In the genomic region with DNA sequence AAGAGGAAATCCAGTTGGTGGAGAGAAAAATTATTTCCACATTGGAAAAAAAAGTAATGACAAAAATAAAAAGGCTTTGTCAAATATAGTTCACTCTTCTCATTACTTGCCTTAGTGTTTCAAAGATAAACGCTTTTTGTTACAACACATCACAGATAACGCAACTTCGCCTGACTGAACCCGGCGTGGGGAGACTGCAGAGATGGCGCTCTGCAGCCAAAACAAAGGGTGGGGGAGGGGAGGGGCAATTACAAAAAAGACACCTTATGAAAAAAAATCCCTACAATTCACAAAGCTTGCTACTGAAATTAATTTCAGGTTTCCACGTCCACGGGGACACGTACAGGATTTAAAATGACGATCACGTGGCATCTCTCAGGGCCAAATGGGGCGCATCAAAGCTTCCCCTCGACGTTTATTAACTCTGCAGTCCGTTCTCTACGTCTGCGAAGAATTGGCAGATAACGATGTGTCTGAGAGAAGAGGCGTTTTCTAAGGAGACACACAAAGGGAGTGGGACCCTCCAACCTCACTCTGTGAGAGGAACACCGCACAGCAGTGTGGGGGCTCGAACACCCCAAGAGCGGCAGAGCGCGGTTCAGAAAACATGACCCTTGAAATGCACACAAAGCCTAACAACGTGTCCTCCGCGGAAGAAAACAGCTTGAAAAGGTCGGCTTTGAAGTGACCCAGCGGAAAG, we compare ENCODE assay signal across 8 cellular contexts. TPM values are rescaled to one million over a fixed set of nuclear protein-coding genes. Genes with fewer than 3 reads are reported as not detected.
DNase-seq lines count a peak whose midpoint lies in the region; ATAC-seq, FAIRE-seq and TF ChIP-seq lines count a peak whose summit lies in the region.

No MANE protein-coding gene starts in this region.

- H3K4me1 ChIP-seq in keratinocyte (ENCODE audit: control insufficient read depth, extremely low read depth, insufficient read depth, low read length) = peaks cover 21% of the 10 kb centered on the region

- H3K27me3 ChIP-seq in keratinocyte (ENCODE audit: control insufficient read depth, extremely low read depth, insufficient read depth, low read length) = no peaks in the 10 kb centered on the region

- FAIRE-seq in keratinocyte (lab: Jason Lieb, UNC) = no peak

- H3K36me3 ChIP-seq in keratinocyte (ENCODE audit: control insufficient read depth in 2 of 2, extremely low read depth in 1 of 2, insufficient read depth in 2 of 2, low read length in 2 of 2) = no peaks in the 10 kb centered on the region

- H4K20me1 ChIP-seq in keratinocyte (ENCODE audit: control insufficient read depth, extremely low read depth, insufficient read depth, low read length) = peaks cover under 1% of the 10 kb centered on the region

- H3K9ac ChIP-seq in keratinocyte (ENCODE audit: control insufficient read depth, extremely low read depth, insufficient read depth, low read length) = no peak overlapping the region

- no peak overlapping the region for H3K27ac ChIP-seq in keratinocyte (ENCODE audit: control insufficient read depth, insufficient read depth, low read length)
- H3K27ac ChIP-seq in substantia nigra (ENCODE audit: low read depth, low read length, poor library complexity, severe bottlenecking) = peak overlapping the region; percentile 76
- no peak overlapping the region for H3K27ac ChIP-seq in RWPE1

- peak overlapping the region; percentile 86 for H3K4me3 Mint-ChIP-seq in T-helper 2 cell treated with Interferon-gamma antibody and Interleukin-4, amounts not matched to agents 5 μg/mL and 100 μg/mL, for 36 hours
- H3K4me3 Mint-ChIP-seq in activated naive CD8-positive, alpha-beta T cell treated with anti-CD3 and anti-CD28 coated beads, Interleukin-2, amount 10 ng/mL, durations not matched to agents 7 days and 5 days = peak overlapping the region; percentile 86

- H2AFZ ChIP-seq in keratinocyte (ENCODE audit: control insufficient read depth, low read length) = peak overlapping the region; percentile 79

- H3K4me1 Mint-ChIP-seq in T-helper 2 cell treated with Interferon-gamma antibody and Interleukin-4, amounts not matched to agents 5 μg/mL and 100 μg/mL, for 36 hours (ENCODE audit: low read depth) = peaks cover 20% of the 10 kb centered on the region
- H3K4me1 Mint-ChIP-seq in activated naive CD8-positive, alpha-beta T cell treated with anti-CD3 and anti-CD28 coated beads, Interleukin-2, amount 10 ng/mL, durations not matched to agents 7 days and 5 days = peaks cover 17% of the 10 kb centered on the region

- H3K4me2 ChIP-seq in keratinocyte (ENCODE audit: control insufficient read depth, extremely low read depth, insufficient read depth, low read depth, low read length) = peak overlapping the region; percentile 89

- H3K36me3 Mint-ChIP-seq in T-helper 2 cell treated with Interferon-gamma antibody and Interleukin-4, amounts not matched to agents 5 μg/mL and 100 μg/mL, for 36 hours (ENCODE audit: low read depth) = no peaks in the 10 kb centered on the region
- H3K36me3 Mint-ChIP-seq in activated naive CD8-positive, alpha-beta T cell treated with anti-CD3 and anti-CD28 coated beads, Interleukin-2, amount 10 ng/mL, durations not matched to agents 7 days and 5 days = peaks cover 2% of the 10 kb centered on the region

- H3K79me2 ChIP-seq in keratinocyte (ENCODE audit: control insufficient read depth, insufficient read depth, low read length) = peaks cover 28% of the 10 kb centered on the region

- H3K9me3 Mint-ChIP-seq in T-helper 2 cell treated with Interferon-gamma antibody and Interleukin-4, amounts not matched to agents 5 μg/mL and 100 μg/mL, for 36 hours = no peaks in the 10 kb centered on the region
- no peaks in the 10 kb centered on the region for H3K9me3 Mint-ChIP-seq in activated naive CD8-positive, alpha-beta T cell treated with anti-CD3 and anti-CD28 coated beads, Interleukin-2, amount 10 ng/mL, durations not matched to agents 7 days and 5 days

- H3K9me1 ChIP-seq in keratinocyte (ENCODE audit: control insufficient read depth, extremely low read depth, insufficient read depth, low read length) = no peaks in the 10 kb centered on the region

- peak overlapping the region; percentile 67 for H3K27ac Mint-ChIP-seq in T-helper 2 cell treated with Interferon-gamma antibody and Interleukin-4, amounts not matched to agents 5 μg/mL and 100 μg/mL, for 36 hours
- peak overlapping the region; percentile 45 for H3K27ac Mint-ChIP-seq in activated naive CD8-positive, alpha-beta T cell treated with anti-CD3 and anti-CD28 coated beads, Interleukin-2, amount 10 ng/mL, durations not matched to agents 7 days and 5 days

- H3K27me3 Mint-ChIP-seq in T-helper 2 cell treated with Interferon-gamma antibody and Interleukin-4, amounts not matched to agents 5 μg/mL and 100 μg/mL, for 36 hours (ENCODE audit: low read depth) = peaks cover 71% of the 10 kb centered on the region
- H3K27me3 Mint-ChIP-seq in activated naive CD8-positive, alpha-beta T cell treated with anti-CD3 and anti-CD28 coated beads, Interleukin-2, amount 10 ng/mL, durations not matched to agents 7 days and 5 days = peaks cover 74% of the 10 kb centered on the region

- no peak for ATAC-seq in activated naive CD8-positive, alpha-beta T cell treated with anti-CD3 and anti-CD28 coated beads, Interleukin-2, amount 10 ng/mL, durations not matched to agents 7 days and 5 days (ENCODE audit: low read depth)
- no peak for ATAC-seq in HG03442 (IDR thresholded peaks at IDR 0.05; ENCODE audit: unreplicated experiment)

- dilution Hi-C loops in keratinocyte (cut with MboI; ENCODE audit: extremely low pct_ligation_motif_present, low sequenced_read_pairs) = no loop called here

- TF ChIP-seq CTCF in keratinocyte (optimal IDR thresholded peaks at IDR 0.05 in 1 of 3, IDR thresholded peaks at IDR 0.05 in 1 of 3, conservative IDR thresholded peaks at IDR 0.05 in 1 of 3; ENCODE audit: extremely low read depth in 1 of 3, insufficient read depth in 2 of 3, low read length in 3 of 3) (no peak), RWPE1 (conservative IDR thresholded peaks at IDR 0.05; ENCODE audit: low read depth) (no peak)

- DNase-seq in T-helper 2 cell treated with Interferon-gamma antibody and Interleukin-4, amounts not matched to agents 5 μg/mL and 100 μg/mL, for 36 hours (ENCODE audit: low spot score) = no peak
- no peak for DNase-seq in T-helper 2 cell
- DNase-seq in activated naive CD8-positive, alpha-beta T cell treated with anti-CD3 and anti-CD28 coated beads, Interleukin-2, amount 10 ng/mL, durations not matched to agents 7 days and 5 days = no peak
- no peak for DNase-seq in keratinocyte (ENCODE audit: low read depth, low spot score)
- DNase-seq in substantia nigra (lab: John Stamatoyannopoulos, UW) = peak in 3 of 49 donors; percentile 9 to 51 (median 18)
- no peak for DNase-seq in RWPE1 (ENCODE audit: low spot score)
- DNase-seq in NCI-H1436 (lab: John Stamatoyannopoulos, UW) = no peak

- peak overlapping the region; percentile 13 to 96 (median 79) for H3K4me3 ChIP-seq in keratinocyte (ENCODE audit: control insufficient read depth in 2 of 3, extremely low read depth in 1 of 3, insufficient read depth in 2 of 3, low read depth in 1 of 3, low read length in 3 of 3)

- CTCF ChIA-PET in RWPE1 (lab: Yijun Ruan, JAX) = interaction anchor here (0.6 kb wide), 1 partner anchor 11 kb away, joined by 3 read pairs; no protein-coding TSS in a partner anchor

- POLR2A ChIA-PET in activated naive CD8-positive, alpha-beta T cell treated with anti-CD3 and anti-CD28 coated beads, Interleukin-2, amount 10 ng/mL, durations not matched to agents 7 days and 5 days (lab: Charles Lee) = no interaction called here
- POLR2A ChIA-PET in RWPE1 (lab: Yijun Ruan, JAX; ENCODE audit: low non-redundant PET) = no interaction called here

- no peaks in the 10 kb centered on the region for H3K9me3 ChIP-seq in keratinocyte (ENCODE audit: control insufficient read depth, low read depth, low read length)

RNA-seq across cellular contexts. Expression of a gene that starts 1.5 kb away (rescaled TPM):
- 10 to 100 TPM; 29.9 to 37.7 TPM for total RNA-seq in activated naive CD8-positive, alpha-beta T cell treated with anti-CD3 and anti-CD28 coated beads, Interleukin-2, amount 10 ng/mL, durations not matched to agents 7 days and 5 days
- polyA plus RNA-seq in keratinocyte = 36.4 to 46.5 TPM (median 40.7 TPM) in 3 replicates
- polyA plus RNA-seq in keratinocyte (2011; ENCODE audit: low read depth) = 289 TPM
- 23.4 and 24.1 TPM in 2 replicates for polyA plus RNA-seq in keratinocyte (2011; cell fraction: cytosol; rRNA removed)
- polyA plus RNA-seq in keratinocyte (2011; cell fraction: nucleus; rRNA removed) = 96.3 and 122 TPM in 2 replicates
- 46.0 and 83.8 TPM in 2 replicates for polyA plus RNA-seq in keratinocyte (2012; ENCODE audit: low replicate concordance)
- 42.2 to 120 TPM (median 58.9 TPM) in 3 replicates for polyA minus RNA-seq in keratinocyte
- polyA minus RNA-seq in keratinocyte (2011; cell fraction: cytosol; rRNA and poly(A)+ RNA removed) = 37.8 TPM
- polyA minus RNA-seq in keratinocyte (2011; cell fraction: nucleus; rRNA and poly(A)+ RNA removed) = 119 and 181 TPM in 2 replicates
